Comparison of ENCODE assay signal across 8 cellular contexts in genomic region chr6:29632789-29633531, GRCh38. TPM values are rescaled to one million over a fixed set of nuclear protein-coding genes. Genes with fewer than 3 reads are reported as not detected.
DNase-seq lines count a peak whose midpoint lies in the region; FAIRE-seq and TF ChIP-seq lines count a peak whose summit lies in the region.

Gene GABBR1, minus strand, starts transcription at chr6:29633183. Its CDS starts 798 bp downstream, at chr6:29632385.

- no peaks in the 10 kb centered on the region for H3K27me3 ChIP-seq in H1 (replicated peaks in 1 of 4; ENCODE audit: control insufficient read depth in 3 of 4, extremely low read depth in 1 of 4, insufficient read depth in 3 of 4, low read length in 3 of 4)
- H3K27me3 ChIP-seq in mesendoderm (ENCODE audit: insufficient read depth, low read length, poor library complexity): no peaks in the 10 kb centered on the region

- H3K27ac ChIP-seq in H1 (ENCODE audit: low read depth, low read length) (peak within 1 kb of the TSS; percentile 53; the same call in 1 of the 2 replicates), mesendoderm (ENCODE audit: low read depth, low read length) (peak within 1 kb of the TSS; percentile 74)

- peaks cover 28% of the 10 kb centered on the region for H3K23me2 ChIP-seq in H1 (ENCODE audit: low read depth, low read length)

- H3K4me3 ChIP-seq in AG04449 (ENCODE audit: low read depth, low read length): peak within 1 kb of the TSS; percentile 79
- peak within 1 kb of the TSS; percentile 68 to 84 (median 76) for H3K4me3 ChIP-seq in H1 (ENCODE audit: extremely low read depth in 1 of 4, insufficient read depth in 2 of 4, low read depth in 3 of 4, low read length in 4 of 4)
- H3K4me3 ChIP-seq in mesendoderm (ENCODE audit: low read length): peak within 1 kb of the TSS; percentile 75

- POLR2A ChIA-PET in AG04449 (lab: Yijun Ruan, JAX): interaction anchor here (0.6 to 1.7 kb wide), 2 partner anchors 17 to 428 kb away, joined by 3 to 7 read pairs; no protein-coding TSS in a partner anchor
- POLR2A ChIA-PET in H1 (lab: Charles Lee; ENCODE audit: partially characterized antibody): interaction anchor here (0.7 to 2.0 kb wide), 20 partner anchors 9 to 354 kb away, joined by 3 to 19 read pairs (median 4); no protein-coding TSS in a partner anchor

- DNase-seq in AG04449 (ENCODE audit: low read depth, low spot score) (no peak), GM19238 (ENCODE audit: insufficient read length, low spot score) (peak; percentile 86), HPDE6-E6E7 (ENCODE audit: extremely low spot score) (peak; percentile 94), NOMO-1 treated with dmso at 0.1 percent for 144 hours (lab: John Stamatoyannopoulos, UW; ENCODE audit: unreplicated experiment) (peak; percentile 75), H1 (ENCODE audit: low read depth in 1 of 2, low spot score in 2 of 2) (peak in 1 of 2 experiments; percentile 91), mesendoderm (peak; percentile 94)
- DNase-seq in activated CD8-positive, alpha-beta memory T cell treated with anti-CD3 and anti-CD28 coated beads, Interleukin-2, amount 50 U/mL, for 1 hour (ENCODE audit: extremely low read depth): peak; percentile 33
- peak; percentile 37 for DNase-seq in stimulated activated CD8-positive, alpha-beta memory T cell treated with anti-CD3 and anti-CD28 coated beads, Interleukin-12 subunit alpha, Interleukin-12 subunit beta, amount 100 ng/mL, for 24 hours (ENCODE audit: extremely low read depth)

- H2BK5ac ChIP-seq in H1 (ENCODE audit: low read depth, low read length) (peak within 1 kb of the TSS; percentile 91; the same call in 1 of the 2 replicates), mesendoderm (ENCODE audit: low read length) (peak within 1 kb of the TSS; percentile 73)

- H3K9ac ChIP-seq in H1 (replicated peaks in 1 of 4; ENCODE audit: extremely low read depth in 1 of 4, low read depth in 3 of 4, low read length in 3 of 4) (peak within 1 kb of the TSS; percentile 58 to 79 (median 60)), mesendoderm (ENCODE audit: low read length) (peak within 1 kb of the TSS; percentile 93)

- H4K5ac ChIP-seq in H1 (ENCODE audit: insufficient read length, low read depth, low read length): peak within 1 kb of the TSS; percentile 97
- H4K5ac ChIP-seq in mesendoderm (ENCODE audit: low read length): no peak within 1 kb of the TSS

- peaks cover 0 to 8% of the 10 kb centered on the region in 2 experiments for H4K20me1 ChIP-seq in H1 (replicated peaks in 1 of 2; ENCODE audit: control insufficient read depth in 1 of 2, insufficient read depth in 2 of 2, low read length in 2 of 2)

- H3K4me1 ChIP-seq in H1 (replicated peaks in 1 of 4; ENCODE audit: control insufficient read depth in 3 of 4, insufficient read depth in 4 of 4, low read length in 3 of 4) (peaks cover 4 to 23% (median 13%) of the 10 kb centered on the region in 4 experiments), mesendoderm (ENCODE audit: control insufficient read depth, low read depth, low read length) (peaks cover 4% of the 10 kb centered on the region)

- H3K4me2 ChIP-seq in H1 (ENCODE audit: insufficient read depth in 1 of 2, low read depth in 2 of 2, low read length in 2 of 2): peak within 1 kb of the TSS; percentile 93
- peak within 1 kb of the TSS; percentile 99 for H3K4me2 ChIP-seq in mesendoderm (ENCODE audit: low read length)

- no peak; a peak in 1 of 3 replicates for TF ChIP-seq POLR2A in H1 (IDR thresholded peaks at IDR 0.05; ENCODE audit: control extremely low read depth in 1 of 2, low read depth in 2 of 2, low read length in 2 of 2)

- H2BK12ac ChIP-seq in H1 (ENCODE audit: low read depth, low read length): peak within 1 kb of the TSS; percentile 62; the same call in 1 of the 2 replicates

- H3K18ac ChIP-seq in H1 (ENCODE audit: extremely low read depth, low read length) (peak within 1 kb of the TSS; percentile 83), mesendoderm (ENCODE audit: low read length) (peak within 1 kb of the TSS; percentile 93)

- H3K4ac ChIP-seq in H1 (replicated peaks; ENCODE audit: insufficient read length, low read depth, low read length): peak within 1 kb of the TSS; percentile 57
- peak within 1 kb of the TSS; percentile 65 for H3K4ac ChIP-seq in mesendoderm (ENCODE audit: low read depth, low read length)

- CTCF ChIA-PET in AG04449 (lab: Yijun Ruan, JAX): interaction anchor here (0.9 to 34.7 kb wide), 4 partner anchors 9 to 119 kb away, joined by 3 to 692 read pairs (median 4); partner anchors contain the start of gene MOG
- CTCF ChIA-PET in H1 (lab: Charles Lee; ENCODE audit: partially characterized antibody): interaction anchor here (0.8 to 33.1 kb wide), 5 partner anchors 9 to 68 kb away, joined by 3 to 658 read pairs (median 4); partner anchors contain the start of gene MOG

- no peak for TF ChIP-seq RAD21 in H1 (IDR thresholded peaks at IDR 0.05 in 1 of 2, conservative IDR thresholded peaks at IDR 0.05 in 1 of 2; ENCODE audit: low read depth in 2 of 2, low read length in 2 of 2)

- no peak for FAIRE-seq in H1 (lab: Jason Lieb, UNC)

- H3K14ac ChIP-seq in H1 (ENCODE audit: insufficient read length): peak within 1 kb of the TSS; percentile 56

- H3K56ac ChIP-seq in H1 (replicated peaks; ENCODE audit: insufficient read length, low read depth, low read length): peak within 1 kb of the TSS; percentile 27
- peak within 1 kb of the TSS; percentile 97 for H3K56ac ChIP-seq in mesendoderm (ENCODE audit: low read length)

- H3K79me1 ChIP-seq in H1 (ENCODE audit: low read depth, low read length) (0 out of 2 replicates have a peak, but pooled peaks cover 2% of the 10 kb centered on the region), mesendoderm (ENCODE audit: low read length) (peaks cover 7% of the 10 kb centered on the region)

- TF ChIP-seq EP300 in H1 (IDR thresholded peaks at IDR 0.05; ENCODE audit: borderline replicate concordance in 1 of 2, low read depth in 2 of 2, low read length in 2 of 2): 0 out of 3 replicates have a peak, but pooled peaks of 1 of the 2 experiments have one; percentile 17

- H4K8ac ChIP-seq in H1 (ENCODE audit: extremely low read depth, insufficient read depth, low read length): no peak within 1 kb of the TSS
- H4K8ac ChIP-seq in mesendoderm (ENCODE audit: low read depth, low read length): peak within 1 kb of the TSS; percentile 83

- H3K79me2 ChIP-seq in H1 (ENCODE audit: control insufficient read depth in 1 of 2, insufficient read depth in 2 of 2, low read length in 2 of 2) (peaks cover 0 to 38% of the 10 kb centered on the region in 2 experiments; a peak in 2 of 4 replicates), mesendoderm (ENCODE audit: control insufficient read depth, insufficient read depth, low read length) (peaks cover 20% of the 10 kb centered on the region)

- WGBS in H1 (ENCODE audit: extremely low coverage in 1 of 2, insufficient coverage in 1 of 2, insufficient read length in 1 of 2, insufficient replicate concordance in 2 of 2, low coverage in 1 of 2, low lambda C conversion rate in 2 of 2, missing lambda C conversion rate in 1 of 2), 2 experiments: 6% methylated on average over 6 of the region's 57 CpGs; no CpG with 5 or more reads in 1 of the 2 experiments
- WGBS in mesendoderm (ENCODE audit: extremely low coverage, insufficient coverage, low lambda C conversion rate): no CpG with 5 or more reads among the region's 57 CpGs

- peak within 1 kb of the TSS; percentile 53; the same call in 1 of the 2 replicates for H2AK5ac ChIP-seq in H1 (ENCODE audit: low read depth, low read length)
- H2AK5ac ChIP-seq in mesendoderm (ENCODE audit: low read length): peak within 1 kb of the TSS; percentile 98

- H3K36me3 ChIP-seq in H1 (ENCODE audit: control insufficient read depth in 2 of 4, insufficient read depth in 4 of 4, low read length in 3 of 4): no peaks in the 10 kb centered on the region; a peak in 1 of 8 replicates
- no peaks in the 10 kb centered on the region for H3K36me3 ChIP-seq in mesendoderm (ENCODE audit: control insufficient read depth, insufficient read depth, low read length)

- peak within 1 kb of the TSS; percentile 81; the same call in 1 of the 2 replicates for H2BK15ac ChIP-seq in H1 (ENCODE audit: low read length)
- no peak within 1 kb of the TSS for H2BK15ac ChIP-seq in mesendoderm (replicated peaks; ENCODE audit: low read depth)

- 0 out of 2 replicates have a peak within 1 kb of the TSS, but pooled peaks have one; percentile 32 for H2BK20ac ChIP-seq in H1 (ENCODE audit: low read length)

- H3K9me3 ChIP-seq in H1 (ENCODE audit: insufficient read depth in 2 of 2, low read depth in 1 of 2, low read length in 1 of 2): no peaks in the 10 kb centered on the region

- H4K91ac ChIP-seq in H1 (replicated peaks; ENCODE audit: insufficient read length, low read length): peak within 1 kb of the TSS; percentile 94

- H3K23ac ChIP-seq in H1 (ENCODE audit: insufficient read length) (no peak within 1 kb of the TSS), mesendoderm (ENCODE audit: low read length) (peak within 1 kb of the TSS; percentile 80)

- TF ChIP-seq CTCF in AG04449 (IDR thresholded peaks at IDR 0.05; ENCODE audit: insufficient read depth, low read length, missing control alignments): no peak
- no peak for TF ChIP-seq CTCF in H1 (IDR thresholded peaks at IDR 0.05; ENCODE audit: control extremely low read depth in 1 of 3, insufficient read depth in 1 of 3, low read depth in 1 of 3, low read length in 3 of 3)

- H2BK120ac ChIP-seq in H1 (replicated peaks; ENCODE audit: low read depth, low read length) (peak within 1 kb of the TSS; percentile 18), mesendoderm (ENCODE audit: low read depth, low read length) (peak within 1 kb of the TSS; percentile 76)

- H2AFZ ChIP-seq in H1 (ENCODE audit: low read length): peak within 1 kb of the TSS; percentile 9; the same call in 1 of the 2 replicates

TF ChIP-seq in H1, 55 proteins besides CTCF, POLR2A, EP300 and RAD21 (continues in another document):
- TF ChIP-seq HDAC2 (IDR thresholded peaks at IDR 0.05; ENCODE audit: borderline replicate concordance in 1 of 2, low read depth in 2 of 2, low read length in 2 of 2) (peak; percentile 78 to 84; a peak in 2 of 4 replicates), TAF1 (IDR thresholded peaks at IDR 0.05; ENCODE audit: low read depth, low read length) (peak; percentile 6; the same call in 1 of the 2 replicates), EGR1 (IDR thresholded peaks at IDR 0.05; ENCODE audit: borderline replicate concordance, low read depth, low read length) (peak; percentile 55; the same call in 1 of the 2 replicates), KDM4A (IDR thresholded peaks at IDR 0.05; ENCODE audit: low read depth, low read length, severe bottlenecking) (no peak)

RNA-seq across cellular contexts. Expression of gene GABBR1, which starts in this region (rescaled TPM):
- 67.8 and 75.9 TPM in 2 replicates for total RNA-seq in H1 (2021; fragmentation: NEBNext Ultra II Directional; extraction: Animal tissue kit (Norgen Biotek cat#: 25700))
- polyA plus RNA-seq in H1 (2011; rRNA removed): 78.3 and 86.7 TPM in 2 replicates
- polyA plus RNA-seq in H1 (2011; cell fraction: cytosol; rRNA removed): 59.9 TPM
- polyA plus RNA-seq in H1 (2011; cell fraction: nucleus; rRNA removed): 315 TPM
- polyA plus RNA-seq in H1 (2012, experiment 1 of 2): 55.4 to 76.8 TPM (median 71.2 TPM) in 4 replicates
- polyA plus RNA-seq in H1 (2012, experiment 2 of 2): 19.6 TPM
- 58.3 TPM for polyA plus RNA-seq in H1 (2013, experiment 1 of 2)
- polyA plus RNA-seq in H1 (2013, experiment 2 of 2): 52.1 TPM
- polyA minus RNA-seq in H1 (2011; rRNA and poly(A)+ RNA removed): 73.3 and 88.3 TPM in 2 replicates
- 25.2 TPM for polyA minus RNA-seq in H1 (2011; cell fraction: cytosol; rRNA and poly(A)+ RNA removed)
- 118 TPM for polyA minus RNA-seq in H1 (2011; cell fraction: nucleus; rRNA and poly(A)+ RNA removed)
- 27.2 TPM for polyA plus RNA-seq in mesendoderm (2013, experiment 1 of 2)
- polyA plus RNA-seq in mesendoderm (2013, experiment 2 of 2): 27.5 TPM
